Comparison of ENCODE assay signal across 17 cellular contexts in genomic region chr22:45889093-45889538, GRCh38.
"Had no signal": no experiment of that assay in that cellular context is flagged by ENCODE, and none has a peak within 500 bp of the region (broad histone marks: within the 10 kb centered on the region; RNA-seq: fewer than 3 reads in every experiment).

No MANE protein-coding gene starts in this region.

- H3K27ac ChIP-seq: brain microvascular endothelial cell, epithelial cell of prostate, heart right ventricle, tibial artery, vagina had no signal

- H3K9me3 ChIP-seq: heart right ventricle, tibial artery, vagina had no signal

- H3K27me3 ChIP-seq: brain microvascular endothelial cell, vagina had no signal

- H3K36me3 ChIP-seq: brain microvascular endothelial cell, heart right ventricle, tibial artery, vagina had no signal

- H3K36me3 Mint-ChIP-seq: activated naive CD8-positive, alpha-beta T cell treated with anti-CD3 and anti-CD28 coated beads for 36 hours; stimulated activated naive B cell treated with anti-CD40 and anti-IgM and Interleukin-4, amounts not matched to agents 10 μg/mL and 1 μg/mL and 100 μg/mL, for 72 hours; T-cell had no signal

- ATAC-seq: effector memory CD8-positive, alpha-beta T cell; heart right ventricle; left colon; stimulated activated naive B cell treated with anti-CD40 and anti-IgM and Interleukin-4, amounts not matched to agents 10 μg/mL and 1 μg/mL and 100 μg/mL, for 72 hours; T-cell had no signal

- H3K27ac Mint-ChIP-seq: activated naive CD8-positive, alpha-beta T cell treated with anti-CD3 and anti-CD28 coated beads for 36 hours; activated T-helper 1 cell treated with anti-CD3 and anti-CD28 coated beads, Interleukin-12 subunit alpha, Interleukin-12 subunit beta, Interleukin-2, Interleukin-4 antibody, amounts not matched to agents 30 ng/mL and 10 ng/mL and 1 ng/mL, durations not matched to agents 14 hours and 24 hours and 36 hours; dendritic cell treated with granulocyte-macrophage colony-stimulating factor and Interleukin-4, amounts not matched to agents 40 ng/mL and 50 ng/mL, for 4 days; nephron; T-cell had no signal

- FAIRE-seq: frontal cortex had no signal

- H3K4me1 Mint-ChIP-seq: activated naive CD8-positive, alpha-beta T cell treated with anti-CD3 and anti-CD28 coated beads for 36 hours; nephron; stimulated activated naive B cell treated with anti-CD40 and anti-IgM and Interleukin-4, amounts not matched to agents 10 μg/mL and 1 μg/mL and 100 μg/mL, for 72 hours; T-cell had no signal

- H3K4me3 ChIP-seq: heart right ventricle, tibial artery, vagina had no signal

- DNase-seq: activated CD4-positive, CD25-positive, alpha-beta regulatory T cell treated with anti-CD3 and anti-CD28 coated beads, Interleukin-2, amount 50 U/mL, for 72 hours; activated naive CD8-positive, alpha-beta T cell treated with anti-CD3 and anti-CD28 coated beads for 36 hours; effector memory CD8-positive, alpha-beta T cell; left colon; mammary epithelial cell; stimulated activated naive B cell treated with anti-CD40 and anti-IgM and Interleukin-4, amounts not matched to agents 10 μg/mL and 1 μg/mL and 100 μg/mL, for 72 hours; T-cell; T1000; tibial artery had no signal

- H3K9me3 Mint-ChIP-seq: activated naive CD8-positive, alpha-beta T cell treated with anti-CD3 and anti-CD28 coated beads for 36 hours; activated T-helper 1 cell treated with anti-CD3 and anti-CD28 coated beads, Interleukin-12 subunit alpha, Interleukin-12 subunit beta, Interleukin-2, Interleukin-4 antibody, amounts not matched to agents 30 ng/mL and 10 ng/mL and 1 ng/mL, durations not matched to agents 14 hours and 24 hours and 36 hours; dendritic cell treated with granulocyte-macrophage colony-stimulating factor and Interleukin-4, amounts not matched to agents 40 ng/mL and 50 ng/mL, for 4 days; effector memory CD8-positive, alpha-beta T cell; nephron; stimulated activated naive B cell treated with anti-CD40 and anti-IgM and Interleukin-4, amounts not matched to agents 10 μg/mL and 1 μg/mL and 100 μg/mL, for 72 hours; T-cell had no signal

- H3K4me3 Mint-ChIP-seq: activated naive CD8-positive, alpha-beta T cell treated with anti-CD3 and anti-CD28 coated beads for 36 hours; activated T-helper 1 cell treated with anti-CD3 and anti-CD28 coated beads, Interleukin-12 subunit alpha, Interleukin-12 subunit beta, Interleukin-2, Interleukin-4 antibody, amounts not matched to agents 30 ng/mL and 10 ng/mL and 1 ng/mL, durations not matched to agents 14 hours and 24 hours and 36 hours; dendritic cell treated with granulocyte-macrophage colony-stimulating factor and Interleukin-4, amounts not matched to agents 40 ng/mL and 50 ng/mL, for 4 days; effector memory CD8-positive, alpha-beta T cell; nephron; stimulated activated naive B cell treated with anti-CD40 and anti-IgM and Interleukin-4, amounts not matched to agents 10 μg/mL and 1 μg/mL and 100 μg/mL, for 72 hours; T-cell had no signal
